8 cellular contexts compared by ENCODE assay signal in the genomic region with DNA sequence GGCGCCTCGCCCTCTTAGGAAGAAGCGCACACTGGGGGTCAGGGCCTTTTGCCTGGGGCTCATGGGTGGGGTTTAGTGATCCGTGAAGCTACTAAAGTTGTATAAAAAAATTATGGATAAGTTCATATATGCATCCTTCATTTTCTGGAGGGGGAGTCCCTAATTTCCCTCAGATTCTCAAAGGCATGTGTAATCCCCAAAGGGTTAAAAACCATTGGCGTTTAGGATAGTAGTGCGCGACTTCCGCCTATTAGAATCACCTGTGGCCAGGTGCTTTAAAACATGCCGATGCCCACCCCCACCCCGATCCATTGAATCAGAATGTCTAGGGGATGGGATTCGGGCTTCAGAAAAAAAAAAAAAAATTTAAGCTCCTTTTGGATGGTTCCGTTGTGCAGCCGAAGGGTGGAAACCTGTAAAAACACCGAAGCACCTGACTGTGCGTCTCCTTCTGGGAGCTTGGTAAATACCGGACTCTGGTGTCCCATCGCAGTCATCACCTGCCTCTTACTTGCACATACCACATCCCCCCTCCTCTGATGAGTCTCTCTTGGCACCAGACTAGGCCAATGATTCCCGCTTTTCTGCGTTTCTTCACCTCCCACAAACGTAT. TPM values are rescaled to one million over a fixed set of nuclear protein-coding genes. Genes with fewer than 3 reads are reported as not detected.
DNase-seq lines count a peak whose midpoint lies in the region; ATAC-seq and TF ChIP-seq lines count a peak whose summit lies in the region.

No MANE protein-coding gene starts in this region.

- TF ChIP-seq CTCF in hepatocyte (IDR thresholded peaks at IDR 0.05; ENCODE audit: poor library complexity): no peak

- H3K27me3 Mint-ChIP-seq in activated T-cell treated with anti-CD3 and anti-CD28 coated beads, Interleukin-2, amount 50 U/mL, for 24 hours: no peaks in the 10 kb centered on the region
- no peaks in the 10 kb centered on the region for H3K27me3 Mint-ChIP-seq in activated CD4-positive, alpha-beta memory T cell treated with anti-CD3 and anti-CD28 coated beads, Interleukin-2, amount 10 ng/mL, durations not matched to agents 7 days and 5 days

- H3K4me3 Mint-ChIP-seq in activated T-cell treated with anti-CD3 and anti-CD28 coated beads, Interleukin-2, amount 50 U/mL, for 24 hours: peak overlapping the region; percentile 75
- peak overlapping the region; percentile 70 for H3K4me3 Mint-ChIP-seq in activated CD4-positive, alpha-beta memory T cell treated with anti-CD3 and anti-CD28 coated beads, Interleukin-2, amount 10 ng/mL, durations not matched to agents 7 days and 5 days

- H3K4me1 Mint-ChIP-seq in activated T-cell treated with anti-CD3 and anti-CD28 coated beads, Interleukin-2, amount 50 U/mL, for 24 hours (ENCODE audit: low read depth): peaks cover 30% of the 10 kb centered on the region
- H3K4me1 Mint-ChIP-seq in activated CD4-positive, alpha-beta memory T cell treated with anti-CD3 and anti-CD28 coated beads, Interleukin-2, amount 10 ng/mL, durations not matched to agents 7 days and 5 days: peaks cover 35% of the 10 kb centered on the region

- H3K4me1 ChIP-seq in hepatocyte (ENCODE audit: insufficient read depth) (peaks cover 4% of the 10 kb centered on the region), skeletal muscle satellite cell (ENCODE audit: control insufficient read depth, insufficient read depth, low read length) (peaks cover 12% of the 10 kb centered on the region)

- no peaks in the 10 kb centered on the region for H3K9me3 Mint-ChIP-seq in activated T-cell treated with anti-CD3 and anti-CD28 coated beads, Interleukin-2, amount 50 U/mL, for 24 hours
- no peaks in the 10 kb centered on the region for H3K9me3 Mint-ChIP-seq in activated CD4-positive, alpha-beta memory T cell treated with anti-CD3 and anti-CD28 coated beads, Interleukin-2, amount 10 ng/mL, durations not matched to agents 7 days and 5 days

- H3K4me2 ChIP-seq in hepatocyte (peak overlapping the region; percentile 74), skeletal muscle satellite cell (ENCODE audit: low read length) (peak overlapping the region; percentile 96)

- no peaks in the 10 kb centered on the region for H3K36me3 Mint-ChIP-seq in activated T-cell treated with anti-CD3 and anti-CD28 coated beads, Interleukin-2, amount 50 U/mL, for 24 hours (ENCODE audit: low read depth)
- H3K36me3 Mint-ChIP-seq in activated CD4-positive, alpha-beta memory T cell treated with anti-CD3 and anti-CD28 coated beads, Interleukin-2, amount 10 ng/mL, durations not matched to agents 7 days and 5 days (ENCODE audit: low read depth): no peaks in the 10 kb centered on the region

- H3K4me3 ChIP-seq in hepatocyte (peak overlapping the region; percentile 41), skeletal muscle satellite cell (ENCODE audit: low read length) (peak overlapping the region; percentile 98)

- H3K27ac ChIP-seq in hepatocyte: peak overlapping the region; percentile 90

- POLR2A ChIA-PET in activated CD4-positive, alpha-beta memory T cell treated with anti-CD3 and anti-CD28 coated beads, Interleukin-2, amount 10 ng/mL, durations not matched to agents 7 days and 5 days (lab: Charles Lee): interaction anchor here (0.6 to 3.8 kb wide), 5 partner anchors 13 to 170 kb away, joined by 3 to 18 read pairs (median 3); partner anchors contain the start of gene RPS27L

- H4K20me1 ChIP-seq in hepatocyte (ENCODE audit: insufficient read depth, poor library complexity, severe bottlenecking): no peaks in the 10 kb centered on the region

- H3K79me2 ChIP-seq in hepatocyte: no peaks in the 10 kb centered on the region

- no peaks in the 10 kb centered on the region for H3K9me2 ChIP-seq in hepatocyte (replicated peaks; ENCODE audit: insufficient read depth)

- H3K9me3 ChIP-seq in hepatocyte (ENCODE audit: low read depth) (no peaks in the 10 kb centered on the region), skeletal muscle satellite cell (replicated peaks; ENCODE audit: low read length) (no peaks in the 10 kb centered on the region)

- peak overlapping the region; percentile 96 for H3K9ac ChIP-seq in skeletal muscle satellite cell (ENCODE audit: low read depth, low read length)

- DNase-seq in activated T-cell treated with anti-CD3 and anti-CD28 coated beads, Interleukin-2, amount 50 U/mL, for 24 hours: no peak
- DNase-seq in activated T-cell treated with anti-CD3 and anti-CD28 coated beads, Interleukin-2, amount 50 U/mL, for 1 hour: no peak
- DNase-seq in activated CD4-positive, alpha-beta memory T cell treated with anti-CD3 and anti-CD28 coated beads, Interleukin-2, amount 10 ng/mL, durations not matched to agents 7 days and 5 days: no peak
- peak; percentile 49 for DNase-seq in hepatocyte (ENCODE audit: low spot score)
- no peak for DNase-seq in stimulated activated CD4-positive, alpha-beta T cell treated with anti-CD3 and anti-CD28 coated beads, Interleukin-2, amount 100 ng/mL, for 48 hours

- CTCF ChIA-PET in activated CD4-positive, alpha-beta memory T cell treated with anti-CD3 and anti-CD28 coated beads, Interleukin-2, amount 10 ng/mL, durations not matched to agents 7 days and 5 days (lab: Charles Lee): interaction anchor here (1.2 to 1.5 kb wide), 2 partner anchors 13 to 127 kb away, joined by 4 to 5 read pairs; no protein-coding TSS in a partner anchor

- peak overlapping the region; percentile 96 for H2AFZ ChIP-seq in hepatocyte

- H3K36me3 ChIP-seq in hepatocyte (replicated peaks; ENCODE audit: insufficient read depth, low read depth) (no peaks in the 10 kb centered on the region), skeletal muscle satellite cell (ENCODE audit: insufficient read depth, low read length) (peaks cover 17% of the 10 kb centered on the region)

- H3K27ac Mint-ChIP-seq in activated T-cell treated with anti-CD3 and anti-CD28 coated beads, Interleukin-2, amount 50 U/mL, for 24 hours: peak overlapping the region; percentile 57
- H3K27ac Mint-ChIP-seq in activated CD4-positive, alpha-beta memory T cell treated with anti-CD3 and anti-CD28 coated beads, Interleukin-2, amount 10 ng/mL, durations not matched to agents 7 days and 5 days: peak overlapping the region; percentile 47

- 13% methylated on average over 20 of the region's 20 CpGs for WGBS in hepatocyte (ENCODE audit: low lambda C conversion rate, missing lambda C conversion rate)

- ATAC-seq in HG02885 (IDR thresholded peaks at IDR 0.05; ENCODE audit: poor library complexity, unreplicated experiment) (no peak), HG02970 (IDR thresholded peaks at IDR 0.05; ENCODE audit: low FRiP score, unreplicated experiment) (no peak)

- H3K27me3 ChIP-seq in hepatocyte: no peaks in the 10 kb centered on the region
- no peaks in the 10 kb centered on the region for H3K27me3 ChIP-seq in skeletal muscle satellite cell (ENCODE audit: control insufficient read depth, insufficient read depth, low read length)

RNA-seq across cellular contexts. Expression of gene APH1B, which starts 0.6 kb away (rescaled TPM):
- total RNA-seq in activated CD4-positive, alpha-beta memory T cell treated with anti-CD3 and anti-CD28 coated beads, Interleukin-2, amount 10 ng/mL, durations not matched to agents 7 days and 5 days: 10 to 100 TPM; 10.1 to 10.6 TPM
- 19.5 and 19.9 TPM in 2 replicates for total RNA-seq in hepatocyte
- polyA plus RNA-seq in hepatocyte: 29.8 and 37.9 TPM in 2 replicates
- total RNA-seq in skeletal muscle satellite cell (2012; rRNA removed): 9.4 and 16.0 TPM in 2 replicates
